In the genomic region with DNA sequence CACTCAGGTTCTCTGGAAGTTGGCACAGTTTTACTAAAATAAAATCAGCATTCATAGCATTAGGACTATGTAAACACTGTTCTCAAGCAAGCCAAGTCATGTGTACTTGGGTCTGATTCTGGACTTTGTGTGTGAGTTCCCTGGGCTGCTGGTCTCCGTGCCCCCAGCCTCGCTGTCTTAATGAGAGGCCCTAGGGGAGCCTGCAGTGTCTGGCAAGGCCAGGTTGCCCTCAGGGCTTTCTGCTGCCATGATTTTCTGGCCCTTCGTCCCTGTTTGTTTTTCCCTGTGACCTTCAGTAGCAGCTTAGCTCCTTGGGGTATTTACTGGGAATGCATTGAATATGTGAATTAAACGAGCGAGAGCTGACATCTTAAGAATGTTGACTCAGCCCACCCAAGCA, we compare ENCODE assay signal across 1 cellular context.
TF ChIP-seq lines count a peak whose summit lies in the region.

No MANE protein-coding gene starts in this region.

TF ChIP-seq in H1, 55 proteins besides CTCF, POLR2A, EP300 and RAD21:
- TF ChIP-seq SP2 (IDR thresholded peaks at IDR 0.05; ENCODE audit: low read length) = no peak
- no peak for TF ChIP-seq NANOG (IDR thresholded peaks at IDR 0.05; ENCODE audit: insufficient read depth, low read depth, low read length, poor library complexity, severe bottlenecking)
